Comparison of ENCODE assay signal across 16 cellular contexts in the genomic region with DNA sequence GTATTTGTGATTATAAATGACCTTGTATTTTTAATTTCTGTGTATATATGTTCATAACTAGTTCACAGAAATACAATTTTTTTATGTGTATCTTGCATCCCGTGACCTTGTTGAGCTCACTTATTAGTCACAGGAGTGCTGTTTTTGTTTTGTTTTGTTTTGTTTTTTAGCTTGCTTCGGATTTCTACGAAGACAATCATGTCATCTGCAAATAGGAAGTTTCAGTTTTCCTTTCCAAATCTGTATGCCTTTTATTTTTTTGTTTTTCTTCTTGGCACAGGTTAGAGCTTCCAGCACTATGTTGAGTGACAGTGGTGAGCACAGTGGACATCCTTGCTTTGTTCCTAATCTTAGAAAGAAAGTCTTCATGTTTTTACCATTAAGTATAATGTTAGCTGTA.
DNase-seq lines count a peak whose midpoint lies in the region; ATAC-seq, FAIRE-seq and TF ChIP-seq lines count a peak whose summit lies in the region.
"Had no signal": no experiment of that assay in that cellular context is flagged by ENCODE, and none has a peak within 500 bp of the region (broad histone marks: within the 10 kb centered on the region; RNA-seq: fewer than 3 reads in every experiment).

No MANE protein-coding gene starts in this region.

- H2AFZ ChIP-seq in GM12878 (ENCODE audit: control insufficient read depth, low read depth, low read length), result no peak overlapping the region

- WGBS in GM12878 (ENCODE audit: insufficient coverage, insufficient replicate concordance, low lambda C conversion rate, missing lambda C conversion rate), result 2% methylated on average over 3 of the region's 3 CpGs

- in situ Hi-C loops in GM12878 (cut with MboI), result no loop called here
- in situ Hi-C loops in brain microvascular endothelial cell (cut with HindIII; ENCODE audit: low pct_ligation_motif_present, low sequenced_read_pairs), result no loop called here

- H4K20me1 ChIP-seq in GM12878 (ENCODE audit: control insufficient read depth, insufficient read depth), result no peaks in the 10 kb centered on the region

- CTCF ChIA-PET in GM12878 (lab: Yijun Ruan, JAX), result interaction anchor here (1.3 kb wide), 2 partner anchors 10 to 202 kb away, joined by 3 to 6 read pairs; no protein-coding TSS in a partner anchor

- H3K27me3 ChIP-seq in GM12878 (replicated peaks in 1 of 2; ENCODE audit: control insufficient read depth in 2 of 2, insufficient read depth in 2 of 2, low read length in 1 of 2) (no peaks in the 10 kb centered on the region), brain microvascular endothelial cell (replicated peaks) (no peaks in the 10 kb centered on the region)

- no peak overlapping the region for H3K4me2 ChIP-seq in GM12878 (ENCODE audit: control insufficient read depth, insufficient read depth)
- H3K4me2 ChIP-seq: KMS-11 had no signal

- POLR2A ChIA-PET in GM12878 (lab: Charles Lee), result no interaction called here

- H3K36me3 ChIP-seq in GM12878 (ENCODE audit: control insufficient read depth in 2 of 2, insufficient read depth in 2 of 2, low read length in 1 of 2) (no peaks in the 10 kb centered on the region), brain microvascular endothelial cell (replicated peaks) (no peaks in the 10 kb centered on the region)

- H3K27ac ChIP-seq in GM12878 (ENCODE audit: control insufficient read depth, insufficient read depth), result no peak overlapping the region
- H3K27ac ChIP-seq in brain microvascular endothelial cell, result no peak overlapping the region
- H3K27ac ChIP-seq: KMS-11 had no signal

- DNase-seq in GM12878 (ENCODE audit: low read depth, low spot score) (no peak), NCI-H1417 treated with DMSO at 0.1 percent for 48 hours (lab: John Stamatoyannopoulos, UW) (no peak), GM20000 (ENCODE audit: low spot score) (no peak), brain microvascular endothelial cell (no peak)
- DNase-seq: AML-193, Caco-2, H7, NCI-H1436 treated with DMSO at 0.1 percent for 48 hours, NCI-H2081 treated with DMSO at 0.1 percent for 48 hours, NCI-H226, NCI-H69 had no signal

- no peak for TF ChIP-seq EP300 in GM12878 (IDR thresholded peaks at IDR 0.05; ENCODE audit: borderline replicate concordance in 1 of 2, control insufficient read depth in 1 of 2, low read depth in 2 of 2, low read length in 2 of 2)

- H3K9ac ChIP-seq in GM12878 (ENCODE audit: control insufficient read depth, insufficient read depth, low read length), result no peak overlapping the region
- H3K9ac ChIP-seq: KMS-11 had no signal

- no peaks in the 10 kb centered on the region for H3K4me1 ChIP-seq in GM12878 (ENCODE audit: control insufficient read depth, insufficient read depth, low read length)
- H3K4me1 ChIP-seq: Caco-2 had no signal

- no peaks in the 10 kb centered on the region for H3K9me3 ChIP-seq in GM12878 (replicated peaks; ENCODE audit: control insufficient read depth, insufficient read depth, low read length)
- H3K9me3 ChIP-seq: Caco-2 had no signal

- H3K4me3 ChIP-seq in GM12878, result no peak overlapping the region
- no peak overlapping the region for H3K4me3 ChIP-seq in brain microvascular endothelial cell (ENCODE audit: low read depth, low read length)

- no TSS peak for BruUV-seq in GM12878 (replicated peaks; lab: Mats Ljungman, UMichigan)

- peak; percentile 27 for FAIRE-seq in GM12878 (lab: Jason Lieb, UNC)
- FAIRE-seq: HepG2 had no signal

- no peak for TF ChIP-seq RAD21 in GM12878 (IDR thresholded peaks at IDR 0.05; ENCODE audit: insufficient read depth, low read depth, low read length)

- RAD21 ChIA-PET in GM12878 (lab: Charles Lee; ENCODE audit: unreplicated experiment), result no interaction called here

- no peaks in the 10 kb centered on the region for H3K79me2 ChIP-seq in GM12878 (ENCODE audit: control insufficient read depth, insufficient read depth, low read length)

- TF ChIP-seq POLR2A in GM12878 (IDR thresholded peaks at IDR 0.05; ENCODE audit: low read depth, low read length), result no peak

- SMC1A ChIA-PET in GM12878 (lab: Charles Lee; ENCODE audit: uncharacterized antibody, unreplicated experiment), result interaction anchor here (0.8 to 2.8 kb wide), 4 partner anchors 10 to 39 kb away, joined by 3 to 7 read pairs (median 3); no protein-coding TSS in a partner anchor

- peak; percentile 87 for ATAC-seq in GM18517 (IDR thresholded peaks at IDR 0.05; ENCODE audit: unreplicated experiment)
- ATAC-seq in GM19395 (IDR thresholded peaks at IDR 0.05; ENCODE audit: unreplicated experiment), result peak; percentile 55
- peak; percentile 45 for ATAC-seq in HG03280 (IDR thresholded peaks at IDR 0.05; ENCODE audit: unreplicated experiment)
- peak; percentile 40 for ATAC-seq in GM12878
- ATAC-seq: HepG2 had no signal

- TF ChIP-seq CTCF in GM12878 (IDR thresholded peaks at IDR 0.05 in 2 of 3, conservative IDR thresholded peaks at IDR 0.05 in 1 of 3; ENCODE audit: control insufficient read depth in 2 of 3, extremely low read depth in 1 of 3, insufficient read depth in 1 of 3, low read depth in 3 of 3, low read length in 3 of 3) (no peak), GM20000 (IDR thresholded peaks at IDR 0.05; ENCODE audit: extremely low read depth, missing control alignments) (no peak), brain microvascular endothelial cell (IDR thresholded peaks at IDR 0.05; ENCODE audit: low read depth, low read length, missing control alignments) (no peak)

- intact Hi-C loops in GM12878 (cut with micrococcal nuclease; ENCODE audit: unreplicated experiment), result no loop called here

TF ChIP-seq in GM12878, 131 proteins besides CTCF, POLR2A, EP300 and RAD21:
- TF ChIP-seq ZZZ3 (IDR thresholded peaks at IDR 0.05; ENCODE audit: control insufficient read depth, insufficient read length, low read depth), result no peak
- TF ChIP-seq, protein P1, sequence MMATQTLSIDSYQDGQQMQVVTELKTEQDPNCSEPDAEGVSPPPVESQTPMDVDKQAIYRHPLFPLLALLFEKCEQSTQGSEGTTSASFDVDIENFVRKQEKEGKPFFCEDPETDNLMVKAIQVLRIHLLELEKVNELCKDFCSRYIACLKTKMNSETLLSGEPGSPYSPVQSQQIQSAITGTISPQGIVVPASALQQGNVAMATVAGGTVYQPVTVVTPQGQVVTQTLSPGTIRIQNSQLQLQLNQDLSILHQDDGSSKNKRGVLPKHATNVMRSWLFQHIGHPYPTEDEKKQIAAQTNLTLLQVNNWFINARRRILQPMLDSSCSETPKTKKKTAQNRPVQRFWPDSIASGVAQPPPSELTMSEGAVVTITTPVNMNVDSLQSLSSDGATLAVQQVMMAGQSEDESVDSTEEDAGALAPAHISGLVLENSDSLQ (IDR thresholded peaks at IDR 0.05), result peak; percentile 45; the same call in 1 of the 2 replicates
